8 cellular contexts compared by ENCODE assay signal in genomic region chr3:138833908-138834358, GRCh38. TPM values are rescaled to one million over a fixed set of nuclear protein-coding genes. Genes with fewer than 3 reads are reported as not detected.
DNase-seq lines count a peak whose midpoint lies in the region; ATAC-seq, FAIRE-seq and TF ChIP-seq lines count a peak whose summit lies in the region.

No MANE protein-coding gene starts in this region.

- peak in 2 of 3 experiments; percentile 60 to 70 for DNase-seq in NCI-H1417 (lab: John Stamatoyannopoulos, UW)
- DNase-seq in NCI-H1417 treated with DMSO at 0.1 percent for 48 hours (lab: John Stamatoyannopoulos, UW), result no peak
- DNase-seq in HFF-Myc (ENCODE audit: extremely low read depth, low read depth), result no peak
- no peak for DNase-seq in OCI-LY7 (ENCODE audit: low spot score)
- peak; percentile 29 for DNase-seq in bronchial epithelial cell (ENCODE audit: low read depth)
- peak; percentile 48 for DNase-seq in left lobe of liver (ENCODE audit: low spot score)
- no peak for DNase-seq in stomach
- no peak for DNase-seq in NCI-H187 treated with DMSO at 0.1 percent for 48 hours (lab: John Stamatoyannopoulos, UW)

- TF ChIP-seq POLR2A in stomach (IDR thresholded peaks at IDR 0.05), result no peak

- TF ChIP-seq CTCF in HFF-Myc (IDR thresholded peaks at IDR 0.05; ENCODE audit: low read depth, low read length, missing control alignments) (no peak), OCI-LY7 (conservative IDR thresholded peaks at IDR 0.05; ENCODE audit: low read length) (no peak), bronchial epithelial cell (IDR thresholded peaks at IDR 0.05; ENCODE audit: insufficient read depth, low read length, severe bottlenecking) (no peak), stomach (IDR thresholded peaks at IDR 0.05) (no peak)

- H3K9me3 ChIP-seq in OCI-LY7 (ENCODE audit: low read length) (no peaks in the 10 kb centered on the region), stomach (no peaks in the 10 kb centered on the region)

- no peaks in the 10 kb centered on the region for H3K9me2 ChIP-seq in OCI-LY7 (ENCODE audit: insufficient read depth, low read length)

- H3K36me3 ChIP-seq in OCI-LY7 (ENCODE audit: insufficient read depth, low read length) (0 out of 2 replicates have a peak, but pooled peaks cover 3% of the 10 kb centered on the region), bronchial epithelial cell (ENCODE audit: control insufficient read depth, insufficient read depth, low read length) (no peaks in the 10 kb centered on the region), stomach (no peaks in the 10 kb centered on the region)

- peak overlapping the region; percentile 74 for H3K27ac ChIP-seq in OCI-LY7 (ENCODE audit: low read depth, low read length, poor library complexity, severe bottlenecking)
- peak overlapping the region; percentile 89 to 94 (median 92) for H3K27ac ChIP-seq in stomach

- 0 to 1% (median 1%) methylated on average over 19 of the region's 19 CpGs for WGBS in stomach, 5 donors

- peaks cover 35% of the 10 kb centered on the region; the same call in 1 of the 2 replicates for H3K79me2 ChIP-seq in OCI-LY7 (ENCODE audit: insufficient read depth, low read depth, low read length)

- H3K4me2 ChIP-seq in OCI-LY7 (ENCODE audit: low read length), result peak overlapping the region; percentile 88

- BruUV-seq in OCI-LY7 (replicated peaks; lab: Mats Ljungman, UMichigan), result no TSS peak

- ATAC-seq in left lobe of liver, result peak; percentile 37

- H3K27me3 ChIP-seq in bronchial epithelial cell (ENCODE audit: control insufficient read depth, insufficient read depth, low read length), result no peaks in the 10 kb centered on the region
- no peaks in the 10 kb centered on the region for H3K27me3 ChIP-seq in stomach

- FAIRE-seq in bronchial epithelial cell (lab: Jason Lieb, UNC), result no peak

- CTCF ChIA-PET in OCI-LY7 (lab: Charles Lee; ENCODE audit: unreplicated experiment), result interaction anchor here (0.5 to 1.1 kb wide), 2 partner anchors 81 to 102 kb away, joined by 4 read pairs; no protein-coding TSS in a partner anchor

- peak overlapping the region; percentile 57; the same call in 1 of the 2 replicates for H2AFZ ChIP-seq in OCI-LY7 (ENCODE audit: low read length)

- H3K4me3 ChIP-seq in HFF-Myc (replicated peaks; ENCODE audit: low read depth, low read length), result peak overlapping the region; percentile 65
- peak overlapping the region; percentile 85 for H3K4me3 ChIP-seq in OCI-LY7 (ENCODE audit: low read depth, low read length, poor library complexity, severe bottlenecking)
- H3K4me3 ChIP-seq in bronchial epithelial cell (ENCODE audit: low read depth, low read length), result peak overlapping the region; percentile 79
- H3K4me3 ChIP-seq in stomach, result peak overlapping the region; percentile 72 to 95 (median 84)

- intact Hi-C loops in OCI-LY7 (cut with micrococcal nuclease; ENCODE audit: unreplicated experiment), result loop anchor here (1.0 to 10.0 kb wide), 3 partner anchors 81 to 239 kb away; partner anchors contain the start of gene CEP70
- intact Hi-C loops in stomach (cut with DNase I; ENCODE audit: low total_unique reads), result loop anchor here (10.0 kb wide), 1 partner anchor 81 kb away; no protein-coding TSS in a partner anchor

- no peak for TF ChIP-seq EP300 in stomach (IDR thresholded peaks at IDR 0.05)

- H4K20me1 ChIP-seq in OCI-LY7 (ENCODE audit: insufficient read depth, low read length), result no peaks in the 10 kb centered on the region

- H3K4me1 ChIP-seq in OCI-LY7 (ENCODE audit: insufficient read depth, low read length, poor library complexity, severe bottlenecking) (peaks cover 16% of the 10 kb centered on the region), stomach (peaks cover 11 to 35% (median 24%) of the 10 kb centered on the region in 4 donors)

- POLR2A ChIA-PET in OCI-LY7 (lab: Charles Lee), result interaction anchor here (0.5 kb wide), 1 partner anchor 19 kb away, joined by 8 read pairs; no protein-coding TSS in a partner anchor

RNA-seq across cellular contexts. Expression of gene PIK3CB, which starts 0.8 kb away (rescaled TPM):
- 7.1 and 8.2 TPM in 2 replicates for total RNA-seq in OCI-LY7 (2014; rRNA removed; shearing (Covaris generic))
- total RNA-seq in OCI-LY7 (2022), result 22.5 and 23.6 TPM in 2 replicates
- 11.3 and 15.0 TPM in 2 replicates for total RNA-seq in bronchial epithelial cell
- 14.4 TPM for total RNA-seq in left lobe of liver
- 10 to 100 TPM in 3 of 5 donors, 1 to 10 TPM in 2; 2.9 to 43.7 (median 11.6) TPM for total RNA-seq in stomach
- polyA plus RNA-seq in stomach, result 1 to 10 TPM; 8.5 to 9.2 (median 9.2) TPM

Comparison
In these comparisons a context has a peak if more than half of its experiments do, and no peak if none do; other contexts are left out.
1. DNase-seq: peak in NCI-H1417 (2 of 3), bronchial epithelial cell (single experiment) and left lobe of liver (single experiment); none in NCI-H1417 treated with DMSO at 0.1 percent for 48 hours (single experiment), HFF-Myc (single experiment), OCI-LY7 (single experiment), stomach (single experiment) and NCI-H187 treated with DMSO at 0.1 percent for 48 hours (single experiment).
2. Peak in every context shown above with its lines, with median percentiles within 50 percentile points of each other: H3K4me3 ChIP-seq.